ENCODE assay signal across 1 cellular context in the genomic region with DNA sequence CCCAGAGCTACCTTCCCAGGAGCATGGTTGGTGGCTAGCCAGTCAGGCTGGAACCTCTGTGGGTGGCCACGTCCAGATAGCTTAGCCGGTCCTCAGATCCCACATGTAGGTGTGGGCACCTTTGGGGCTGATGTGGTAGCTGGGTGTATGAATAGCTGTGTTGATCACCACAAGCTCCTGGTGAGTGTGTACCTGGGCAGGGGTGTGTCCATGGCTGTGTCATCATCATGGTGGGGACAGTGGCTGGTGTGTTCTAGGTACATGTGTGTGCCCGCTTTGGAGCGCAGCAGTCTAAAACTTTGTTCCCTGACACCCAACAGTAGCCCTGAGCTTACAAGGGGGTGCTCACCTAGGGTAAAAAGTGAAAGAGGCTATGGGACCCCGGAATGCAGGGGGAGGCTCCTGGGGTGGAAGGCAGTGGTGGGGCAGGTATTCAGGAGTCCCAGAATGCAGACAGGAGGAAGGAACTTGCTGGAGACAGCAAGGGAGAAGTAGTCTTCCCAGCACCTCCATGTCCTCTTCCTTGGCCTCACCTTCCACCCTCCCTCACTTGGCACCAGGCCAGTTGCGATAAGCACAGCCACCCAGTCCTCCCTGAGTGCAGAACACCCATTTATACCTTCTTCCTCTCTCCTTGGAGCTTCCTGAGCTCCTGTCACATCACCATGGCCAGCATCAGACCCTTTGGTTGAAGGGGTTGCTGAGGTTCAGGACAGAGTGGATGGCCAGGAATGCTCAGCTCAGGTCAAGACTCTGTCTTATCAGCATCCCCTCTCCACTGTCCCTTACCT.
TF ChIP-seq lines count a peak whose summit lies in the region.

No MANE protein-coding gene starts in this region.

TF ChIP-seq in K562, 482 proteins besides CTCF, POLR2A, EP300 and RAD21 (continued from another document and continues in another):
- TF ChIP-seq MBD1 (CRISPR knock-in tag; IDR thresholded peaks at IDR 0.05) (no peak), NR2C1 (IDR thresholded peaks at IDR 0.05) (no peak), NR2C1 (tag; IDR thresholded peaks at IDR 0.05) (no peak), ZNF23 (CRISPR knock-in tag; IDR thresholded peaks at IDR 0.05) (no peak), NCOA2 (IDR thresholded peaks at IDR 0.05; ENCODE audit: partially characterized antibody in 2 of 2) (no peak), ZNF263 (CRISPR knock-in tag; IDR thresholded peaks at IDR 0.05; ENCODE audit: borderline replicate concordance) (peak; percentile 46; the same call in 1 of the 2 replicates), ZEB2 (IDR thresholded peaks at IDR 0.05) (peak; percentile 39; the same call in 1 of the 2 replicates), RBBP5 (IDR thresholded peaks at IDR 0.05; ENCODE audit: borderline replicate concordance, insufficient read depth, low read length, poor library complexity, severe bottlenecking) (no peak), NEUROD1 (IDR thresholded peaks at IDR 0.05; ENCODE audit: borderline replicate concordance, low read depth, low read length, partially characterized antibody) (no peak), POLR2G (IDR thresholded peaks at IDR 0.05; ENCODE audit: low read depth, low read length) (no peak), BRF1 (IDR thresholded peaks at IDR 0.05; ENCODE audit: borderline replicate concordance, extremely low read depth, insufficient read length) (no peak), ZNF224 (CRISPR knock-in tag; IDR thresholded peaks at IDR 0.05) (no peak), NFIC (IDR thresholded peaks at IDR 0.05) (peak; percentile 100), SRF (CRISPR knock-in tag; IDR thresholded peaks at IDR 0.05) (peak in 1 of 2 experiments; percentile 40; a peak in 1 of 4 replicates), XRCC4 (IDR thresholded peaks at IDR 0.05; ENCODE audit: extremely low read depth, insufficient read depth, insufficient read length) (no peak), TEAD1 (CRISPR knock-in tag; IDR thresholded peaks at IDR 0.05) (no peak), FUS (optimal IDR thresholded peaks at IDR 0.05; ENCODE audit: low read depth, low read length) (no peak), ZNF75A (CRISPR knock-in tag; IDR thresholded peaks at IDR 0.05) (no peak), CTBP1 (IDR thresholded peaks at IDR 0.05; ENCODE audit: borderline replicate concordance) (peak; percentile 23; the same call in 1 of the 2 replicates), POLR2H (tag; IDR thresholded peaks at IDR 0.05; ENCODE audit: low read depth) (no peak), NUFIP1 (IDR thresholded peaks at IDR 0.05; ENCODE audit: partially characterized antibody) (no peak), ZBTB8A (IDR thresholded peaks at IDR 0.05; ENCODE audit: partially characterized antibody) (no peak), TAF1 (IDR thresholded peaks at IDR 0.05; ENCODE audit: control insufficient read depth, extremely low read depth, insufficient read depth, low read length, severe bottlenecking) (no peak), ARID1B (IDR thresholded peaks at IDR 0.05) (peak; percentile 47; the same call in 1 of the 2 replicates), CHD4 (IDR thresholded peaks at IDR 0.05; ENCODE audit: insufficient read depth, insufficient replicate concordance, low read depth, low read length, poor library complexity, severe bottlenecking) (no peak), IRF2 (CRISPR knock-in tag; IDR thresholded peaks at IDR 0.05) (no peak), KDM5B (IDR thresholded peaks at IDR 0.05; ENCODE audit: insufficient replicate concordance, low read depth, low read length) (peak; percentile 61), ZNF133 (CRISPR knock-in tag; IDR thresholded peaks at IDR 0.05) (no peak), CEBPG (CRISPR knock-in tag; IDR thresholded peaks at IDR 0.05) (no peak), CEBPG (tag; conservative IDR thresholded peaks at IDR 0.05 in 1 of 2, IDR thresholded peaks at IDR 0.05 in 1 of 2) (no peak), L3MBTL2 (IDR thresholded peaks at IDR 0.05) (no peak), NRF1 (conservative IDR thresholded peaks at IDR 0.05 in 1 of 2, IDR thresholded peaks at IDR 0.05 in 1 of 2) (no peak), SAFB (IDR thresholded peaks at IDR 0.05; ENCODE audit: borderline replicate concordance, low read depth, low read length) (no peak)
- TF ChIP-seq, protein P1, sequence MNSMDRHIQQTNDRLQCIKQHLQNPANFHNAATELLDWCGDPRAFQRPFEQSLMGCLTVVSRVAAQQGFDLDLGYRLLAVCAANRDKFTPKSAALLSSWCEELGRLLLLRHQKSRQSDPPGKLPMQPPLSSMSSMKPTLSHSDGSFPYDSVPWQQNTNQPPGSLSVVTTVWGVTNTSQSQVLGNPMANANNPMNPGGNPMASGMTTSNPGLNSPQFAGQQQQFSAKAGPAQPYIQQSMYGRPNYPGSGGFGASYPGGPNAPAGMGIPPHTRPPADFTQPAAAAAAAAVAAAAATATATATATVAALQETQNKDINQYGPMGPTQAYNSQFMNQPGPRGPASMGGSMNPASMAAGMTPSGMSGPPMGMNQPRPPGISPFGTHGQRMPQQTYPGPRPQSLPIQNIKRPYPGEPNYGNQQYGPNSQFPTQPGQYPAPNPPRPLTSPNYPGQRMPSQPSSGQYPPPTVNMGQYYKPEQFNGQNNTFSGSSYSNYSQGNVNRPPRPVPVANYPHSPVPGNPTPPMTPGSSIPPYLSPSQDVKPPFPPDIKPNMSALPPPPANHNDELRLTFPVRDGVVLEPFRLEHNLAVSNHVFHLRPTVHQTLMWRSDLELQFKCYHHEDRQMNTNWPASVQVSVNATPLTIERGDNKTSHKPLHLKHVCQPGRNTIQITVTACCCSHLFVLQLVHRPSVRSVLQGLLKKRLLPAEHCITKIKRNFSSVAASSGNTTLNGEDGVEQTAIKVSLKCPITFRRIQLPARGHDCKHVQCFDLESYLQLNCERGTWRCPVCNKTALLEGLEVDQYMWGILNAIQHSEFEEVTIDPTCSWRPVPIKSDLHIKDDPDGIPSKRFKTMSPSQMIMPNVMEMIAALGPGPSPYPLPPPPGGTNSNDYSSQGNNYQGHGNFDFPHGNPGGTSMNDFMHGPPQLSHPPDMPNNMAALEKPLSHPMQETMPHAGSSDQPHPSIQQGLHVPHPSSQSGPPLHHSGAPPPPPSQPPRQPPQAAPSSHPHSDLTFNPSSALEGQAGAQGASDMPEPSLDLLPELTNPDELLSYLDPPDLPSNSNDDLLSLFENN (IDR thresholded peaks at IDR 0.05; ENCODE audit: low read depth in 2 of 2, low read length in 2 of 2) = no peak
- TF ChIP-seq, protein P2, sequence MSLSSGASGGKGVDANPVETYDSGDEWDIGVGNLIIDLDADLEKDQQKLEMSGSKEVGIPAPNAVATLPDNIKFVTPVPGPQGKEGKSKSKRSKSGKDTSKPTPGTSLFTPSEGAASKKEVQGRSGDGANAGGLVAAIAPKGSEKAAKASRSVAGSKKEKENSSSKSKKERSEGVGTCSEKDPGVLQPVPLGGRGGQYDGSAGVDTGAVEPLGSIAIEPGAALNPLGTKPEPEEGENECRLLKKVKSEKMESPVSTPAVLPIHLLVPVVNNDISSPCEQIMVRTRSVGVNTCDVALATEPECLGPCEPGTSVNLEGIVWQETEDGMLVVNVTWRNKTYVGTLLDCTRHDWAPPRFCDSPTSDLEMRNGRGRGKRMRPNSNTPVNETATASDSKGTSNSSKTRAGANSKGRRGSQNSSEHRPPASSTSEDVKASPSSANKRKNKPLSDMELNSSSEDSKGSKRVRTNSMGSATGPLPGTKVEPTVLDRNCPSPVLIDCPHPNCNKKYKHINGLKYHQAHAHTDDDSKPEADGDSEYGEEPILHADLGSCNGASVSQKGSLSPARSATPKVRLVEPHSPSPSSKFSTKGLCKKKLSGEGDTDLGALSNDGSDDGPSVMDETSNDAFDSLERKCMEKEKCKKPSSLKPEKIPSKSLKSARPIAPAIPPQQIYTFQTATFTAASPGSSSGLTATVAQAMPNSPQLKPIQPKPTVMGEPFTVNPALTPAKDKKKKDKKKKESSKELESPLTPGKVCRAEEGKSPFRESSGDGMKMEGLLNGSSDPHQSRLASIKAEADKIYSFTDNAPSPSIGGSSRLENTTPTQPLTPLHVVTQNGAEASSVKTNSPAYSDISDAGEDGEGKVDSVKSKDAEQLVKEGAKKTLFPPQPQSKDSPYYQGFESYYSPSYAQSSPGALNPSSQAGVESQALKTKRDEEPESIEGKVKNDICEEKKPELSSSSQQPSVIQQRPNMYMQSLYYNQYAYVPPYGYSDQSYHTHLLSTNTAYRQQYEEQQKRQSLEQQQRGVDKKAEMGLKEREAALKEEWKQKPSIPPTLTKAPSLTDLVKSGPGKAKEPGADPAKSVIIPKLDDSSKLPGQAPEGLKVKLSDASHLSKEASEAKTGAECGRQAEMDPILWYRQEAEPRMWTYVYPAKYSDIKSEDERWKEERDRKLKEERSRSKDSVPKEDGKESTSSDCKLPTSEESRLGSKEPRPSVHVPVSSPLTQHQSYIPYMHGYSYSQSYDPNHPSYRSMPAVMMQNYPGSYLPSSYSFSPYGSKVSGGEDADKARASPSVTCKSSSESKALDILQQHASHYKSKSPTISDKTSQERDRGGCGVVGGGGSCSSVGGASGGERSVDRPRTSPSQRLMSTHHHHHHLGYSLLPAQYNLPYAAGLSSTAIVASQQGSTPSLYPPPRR (CRISPR knock-in tag; IDR thresholded peaks at IDR 0.05; ENCODE audit: borderline replicate concordance) = no peak
- TF ChIP-seq, protein P3, sequence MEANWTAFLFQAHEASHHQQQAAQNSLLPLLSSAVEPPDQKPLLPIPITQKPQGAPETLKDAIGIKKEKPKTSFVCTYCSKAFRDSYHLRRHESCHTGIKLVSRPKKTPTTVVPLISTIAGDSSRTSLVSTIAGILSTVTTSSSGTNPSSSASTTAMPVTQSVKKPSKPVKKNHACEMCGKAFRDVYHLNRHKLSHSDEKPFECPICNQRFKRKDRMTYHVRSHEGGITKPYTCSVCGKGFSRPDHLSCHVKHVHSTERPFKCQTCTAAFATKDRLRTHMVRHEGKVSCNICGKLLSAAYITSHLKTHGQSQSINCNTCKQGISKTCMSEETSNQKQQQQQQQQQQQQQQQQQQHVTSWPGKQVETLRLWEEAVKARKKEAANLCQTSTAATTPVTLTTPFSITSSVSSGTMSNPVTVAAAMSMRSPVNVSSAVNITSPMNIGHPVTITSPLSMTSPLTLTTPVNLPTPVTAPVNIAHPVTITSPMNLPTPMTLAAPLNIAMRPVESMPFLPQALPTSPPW (CRISPR knock-in tag; IDR thresholded peaks at IDR 0.05) = peak; percentile 36; the same call in 1 of the 2 replicates
- TF ChIP-seq, protein P4, sequence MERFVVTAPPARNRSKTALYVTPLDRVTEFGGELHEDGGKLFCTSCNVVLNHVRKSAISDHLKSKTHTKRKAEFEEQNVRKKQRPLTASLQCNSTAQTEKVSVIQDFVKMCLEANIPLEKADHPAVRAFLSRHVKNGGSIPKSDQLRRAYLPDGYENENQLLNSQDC (CRISPR knock-in tag; IDR thresholded peaks at IDR 0.05) = no peak
- TF ChIP-seq, protein P5, sequence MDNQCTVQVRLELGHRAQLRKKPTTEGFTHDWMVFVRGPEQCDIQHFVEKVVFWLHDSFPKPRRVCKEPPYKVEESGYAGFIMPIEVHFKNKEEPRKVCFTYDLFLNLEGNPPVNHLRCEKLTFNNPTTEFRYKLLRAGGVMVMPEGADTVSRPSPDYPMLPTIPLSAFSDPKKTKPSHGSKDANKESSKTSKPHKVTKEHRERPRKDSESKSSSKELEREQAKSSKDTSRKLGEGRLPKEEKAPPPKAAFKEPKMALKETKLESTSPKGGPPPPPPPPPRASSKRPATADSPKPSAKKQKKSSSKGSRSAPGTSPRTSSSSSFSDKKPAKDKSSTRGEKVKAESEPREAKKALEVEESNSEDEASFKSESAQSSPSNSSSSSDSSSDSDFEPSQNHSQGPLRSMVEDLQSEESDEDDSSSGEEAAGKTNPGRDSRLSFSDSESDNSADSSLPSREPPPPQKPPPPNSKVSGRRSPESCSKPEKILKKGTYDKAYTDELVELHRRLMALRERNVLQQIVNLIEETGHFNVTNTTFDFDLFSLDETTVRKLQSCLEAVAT (IDR thresholded peaks at IDR 0.05) = peak; percentile 43 to 67; a peak in 2 of 4 replicates
- TF ChIP-seq, protein P6, sequence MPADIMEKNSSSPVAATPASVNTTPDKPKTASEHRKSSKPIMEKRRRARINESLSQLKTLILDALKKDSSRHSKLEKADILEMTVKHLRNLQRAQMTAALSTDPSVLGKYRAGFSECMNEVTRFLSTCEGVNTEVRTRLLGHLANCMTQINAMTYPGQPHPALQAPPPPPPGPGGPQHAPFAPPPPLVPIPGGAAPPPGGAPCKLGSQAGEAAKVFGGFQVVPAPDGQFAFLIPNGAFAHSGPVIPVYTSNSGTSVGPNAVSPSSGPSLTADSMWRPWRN (IDR thresholded peaks at IDR 0.05; ENCODE audit: low read depth) = no peak
- TF ChIP-seq, protein P7, sequence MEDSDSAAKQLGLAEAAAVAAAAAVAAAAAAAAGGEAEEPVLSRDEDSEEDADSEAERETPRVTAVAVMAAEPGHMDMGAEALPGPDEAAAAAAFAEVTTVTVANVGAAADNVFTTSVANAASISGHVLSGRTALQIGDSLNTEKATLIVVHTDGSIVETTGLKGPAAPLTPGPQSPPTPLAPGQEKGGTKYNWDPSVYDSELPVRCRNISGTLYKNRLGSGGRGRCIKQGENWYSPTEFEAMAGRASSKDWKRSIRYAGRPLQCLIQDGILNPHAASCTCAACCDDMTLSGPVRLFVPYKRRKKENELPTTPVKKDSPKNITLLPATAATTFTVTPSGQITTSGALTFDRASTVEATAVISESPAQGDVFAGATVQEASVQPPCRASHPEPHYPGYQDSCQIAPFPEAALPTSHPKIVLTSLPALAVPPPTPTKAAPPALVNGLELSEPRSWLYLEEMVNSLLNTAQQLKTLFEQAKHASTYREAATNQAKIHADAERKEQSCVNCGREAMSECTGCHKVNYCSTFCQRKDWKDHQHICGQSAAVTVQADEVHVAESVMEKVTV (CRISPR knock-in tag; IDR thresholded peaks at IDR 0.05) = no peak
- TF ChIP-seq, protein P8, sequence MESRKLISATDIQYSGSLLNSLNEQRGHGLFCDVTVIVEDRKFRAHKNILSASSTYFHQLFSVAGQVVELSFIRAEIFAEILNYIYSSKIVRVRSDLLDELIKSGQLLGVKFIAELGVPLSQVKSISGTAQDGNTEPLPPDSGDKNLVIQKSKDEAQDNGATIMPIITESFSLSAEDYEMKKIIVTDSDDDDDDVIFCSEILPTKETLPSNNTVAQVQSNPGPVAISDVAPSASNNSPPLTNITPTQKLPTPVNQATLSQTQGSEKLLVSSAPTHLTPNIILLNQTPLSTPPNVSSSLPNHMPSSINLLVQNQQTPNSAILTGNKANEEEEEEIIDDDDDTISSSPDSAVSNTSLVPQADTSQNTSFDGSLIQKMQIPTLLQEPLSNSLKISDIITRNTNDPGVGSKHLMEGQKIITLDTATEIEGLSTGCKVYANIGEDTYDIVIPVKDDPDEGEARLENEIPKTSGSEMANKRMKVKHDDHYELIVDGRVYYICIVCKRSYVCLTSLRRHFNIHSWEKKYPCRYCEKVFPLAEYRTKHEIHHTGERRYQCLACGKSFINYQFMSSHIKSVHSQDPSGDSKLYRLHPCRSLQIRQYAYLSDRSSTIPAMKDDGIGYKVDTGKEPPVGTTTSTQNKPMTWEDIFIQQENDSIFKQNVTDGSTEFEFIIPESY (CRISPR knock-in tag; IDR thresholded peaks at IDR 0.05) = no peak
